6 cellular contexts compared by ENCODE assay signal in genomic region chr19:49514151-49514550, GRCh38. TPM values are rescaled to one million over a fixed set of nuclear protein-coding genes. Genes with fewer than 3 reads are reported as not detected.
DNase-seq lines count a peak whose midpoint lies in the region; ATAC-seq and TF ChIP-seq lines count a peak whose summit lies in the region.

No MANE protein-coding gene starts in this region.

- no peaks in the 10 kb centered on the region for H3K9me3 ChIP-seq in naive thymus-derived CD4-positive, alpha-beta T cell (ENCODE audit: control insufficient read depth in 2 of 3, low read length in 3 of 3)

- intact Hi-C loops in naive thymus-derived CD4-positive, alpha-beta T cell (cut with micrococcal nuclease): no loop called here

- POLR2A ChIA-PET in activated CD8-positive, alpha-beta T cell treated with anti-CD3 and anti-CD28 coated beads, Interleukin-2, amount 10 ng/mL, durations not matched to agents 7 days and 5 days (lab: Charles Lee): no interaction called here
- POLR2A ChIA-PET in naive thymus-derived CD4-positive, alpha-beta T cell (lab: Charles Lee): interaction anchor here (0.6 to 2.2 kb wide), 13 partner anchors 10 to 79 kb away, joined by 3 to 14 read pairs (median 5); partner anchors contain the start of genes NOSIP and RCN3

- H3K4me1 ChIP-seq in naive thymus-derived CD4-positive, alpha-beta T cell (ENCODE audit: control insufficient read depth in 2 of 2, insufficient read depth in 2 of 2, low read length in 2 of 2): peaks cover 11 to 40% of the 10 kb centered on the region in 2 donors

- H3K4me3 Mint-ChIP-seq in activated CD8-positive, alpha-beta T cell treated with anti-CD3 and anti-CD28 coated beads, Interleukin-2, amount 10 ng/mL, durations not matched to agents 7 days and 5 days: peak overlapping the region; percentile 74
- peak overlapping the region; percentile 84 to 95 (median 90) for H3K4me3 Mint-ChIP-seq in naive thymus-derived CD4-positive, alpha-beta T cell

- H3K27ac ChIP-seq in naive thymus-derived CD4-positive, alpha-beta T cell (ENCODE audit: low read depth, low read length): peak overlapping the region; percentile 81

- peak; percentile 4 for DNase-seq in GM20000 (ENCODE audit: low spot score)
- DNase-seq in activated CD8-positive, alpha-beta T cell treated with anti-CD3 and anti-CD28 coated beads, Interleukin-2, amount 10 ng/mL, durations not matched to agents 7 days and 5 days: no peak
- no peak for DNase-seq in naive thymus-derived CD4-positive, alpha-beta T cell
- DNase-seq in occipital lobe (lab: John Stamatoyannopoulos, UW): no peak
- no peak for DNase-seq in activated effector memory CD4-positive, alpha-beta T cell treated with anti-CD3 and anti-CD28 coated beads, Interleukin-2, amount 50 U/mL, for 16 hours
- DNase-seq in NCI-H524 (lab: John Stamatoyannopoulos, UW): no peak

- H3K36me3 ChIP-seq in naive thymus-derived CD4-positive, alpha-beta T cell (ENCODE audit: control insufficient read depth in 2 of 3, insufficient read depth in 3 of 3, low read length in 3 of 3): no peaks in the 10 kb centered on the region

- CTCF ChIA-PET in activated CD8-positive, alpha-beta T cell treated with anti-CD3 and anti-CD28 coated beads, Interleukin-2, amount 10 ng/mL, durations not matched to agents 7 days and 5 days (lab: Charles Lee): interaction anchor here (1.5 to 4.5 kb wide), 5 partner anchors 33 to 56 kb away, joined by 4 to 20 read pairs (median 5); no protein-coding TSS in a partner anchor
- CTCF ChIA-PET in naive thymus-derived CD4-positive, alpha-beta T cell (lab: Charles Lee): interaction anchor here (0.6 to 3.3 kb wide), 6 partner anchors 9 to 56 kb away, joined by 3 to 26 read pairs (median 6); no protein-coding TSS in a partner anchor

- TF ChIP-seq CTCF in GM20000 (IDR thresholded peaks at IDR 0.05; ENCODE audit: extremely low read depth, missing control alignments): no peak

- H3K27ac Mint-ChIP-seq in activated CD8-positive, alpha-beta T cell treated with anti-CD3 and anti-CD28 coated beads, Interleukin-2, amount 10 ng/mL, durations not matched to agents 7 days and 5 days: no peak overlapping the region
- H3K27ac Mint-ChIP-seq in naive thymus-derived CD4-positive, alpha-beta T cell: peak overlapping the region in 3 of 9 donors; percentile 87 to 92 (median 92)

- peaks cover 28% of the 10 kb centered on the region for H3K4me1 Mint-ChIP-seq in activated CD8-positive, alpha-beta T cell treated with anti-CD3 and anti-CD28 coated beads, Interleukin-2, amount 10 ng/mL, durations not matched to agents 7 days and 5 days (ENCODE audit: low read depth)
- peaks cover 23 to 61% (median 41%) of the 10 kb centered on the region in 7 donors for H3K4me1 Mint-ChIP-seq in naive thymus-derived CD4-positive, alpha-beta T cell

- no peaks in the 10 kb centered on the region for H3K27me3 ChIP-seq in naive thymus-derived CD4-positive, alpha-beta T cell (ENCODE audit: control insufficient read depth in 2 of 2, insufficient read depth in 2 of 2, low read length in 2 of 2)

- H3K27me3 Mint-ChIP-seq in activated CD8-positive, alpha-beta T cell treated with anti-CD3 and anti-CD28 coated beads, Interleukin-2, amount 10 ng/mL, durations not matched to agents 7 days and 5 days (ENCODE audit: low read depth): no peaks in the 10 kb centered on the region
- peaks cover 0 to 13% (median 0%) of the 10 kb centered on the region in 5 donors for H3K27me3 Mint-ChIP-seq in naive thymus-derived CD4-positive, alpha-beta T cell

- H3K36me3 Mint-ChIP-seq in activated CD8-positive, alpha-beta T cell treated with anti-CD3 and anti-CD28 coated beads, Interleukin-2, amount 10 ng/mL, durations not matched to agents 7 days and 5 days (ENCODE audit: low read depth): no peaks in the 10 kb centered on the region
- H3K36me3 Mint-ChIP-seq in naive thymus-derived CD4-positive, alpha-beta T cell: peaks cover 0 to 8% (median 3%) of the 10 kb centered on the region in 5 donors

- no peak for ATAC-seq in activated CD8-positive, alpha-beta T cell treated with anti-CD3 and anti-CD28 coated beads, Interleukin-2, amount 10 ng/mL, durations not matched to agents 7 days and 5 days
- no peak for ATAC-seq in naive thymus-derived CD4-positive, alpha-beta T cell

- H3K9me3 Mint-ChIP-seq in activated CD8-positive, alpha-beta T cell treated with anti-CD3 and anti-CD28 coated beads, Interleukin-2, amount 10 ng/mL, durations not matched to agents 7 days and 5 days (ENCODE audit: insufficient read depth): no peaks in the 10 kb centered on the region
- H3K9me3 Mint-ChIP-seq in naive thymus-derived CD4-positive, alpha-beta T cell: no peaks in the 10 kb centered on the region

- peak overlapping the region; percentile 61 for H3K4me3 ChIP-seq in naive thymus-derived CD4-positive, alpha-beta T cell (ENCODE audit: low read length)

RNA-seq across cellular contexts. Expression of gene FCGRT, which starts 1.7 kb away (rescaled TPM):
- total RNA-seq in activated CD8-positive, alpha-beta T cell treated with anti-CD3 and anti-CD28 coated beads, Interleukin-2, amount 10 ng/mL, durations not matched to agents 7 days and 5 days: 1 to 10 TPM; 7.5 to 8.4 TPM
- 100 to 1,000 TPM in 1 of 5 experiments, 10 to 100 TPM in 3, 1 to 10 TPM in 1; 8.2 to 177 (median 47.5) TPM for total RNA-seq in naive thymus-derived CD4-positive, alpha-beta T cell
- 100 to 1,000 TPM; 117 to 129 TPM for polyA plus RNA-seq in naive thymus-derived CD4-positive, alpha-beta T cell
- total RNA-seq in occipital lobe: 12.9 TPM

RNA-seq across cellular contexts. Expression of gene RCN3, which starts 13.7 kb away (rescaled TPM):
- total RNA-seq in activated CD8-positive, alpha-beta T cell treated with anti-CD3 and anti-CD28 coated beads, Interleukin-2, amount 10 ng/mL, durations not matched to agents 7 days and 5 days: 1 to 10 TPM; 1.9 to 2.8 TPM
- total RNA-seq in naive thymus-derived CD4-positive, alpha-beta T cell: 10 to 100 TPM in 1 of 5 experiments, 1 to 10 TPM in 4; 1.9 to 14.5 (median 3.5) TPM
- polyA plus RNA-seq in naive thymus-derived CD4-positive, alpha-beta T cell: 10 to 100 TPM in 1 of 2 donors, 1 to 10 TPM in 1; 6.9 to 12.3 TPM
- total RNA-seq in occipital lobe: 2.3 TPM

RNA-seq across cellular contexts. Expression of gene RPS11, which starts 17.9 kb away (rescaled TPM):
- 1,000 to 10,000 TPM; 2,117 to 2,361 TPM for total RNA-seq in activated CD8-positive, alpha-beta T cell treated with anti-CD3 and anti-CD28 coated beads, Interleukin-2, amount 10 ng/mL, durations not matched to agents 7 days and 5 days
- total RNA-seq in naive thymus-derived CD4-positive, alpha-beta T cell: 1,000 to 10,000 TPM; 2,065 to 3,362 (median 2,972) TPM
- polyA plus RNA-seq in naive thymus-derived CD4-positive, alpha-beta T cell: 1,000 to 10,000 TPM; 2,125 to 2,254 TPM
- total RNA-seq in occipital lobe: 3,859 TPM

RNA-seq across cellular contexts. Expression of gene RPL13A, which starts 26.7 kb away (rescaled TPM):
- 1,000 to 10,000 TPM; 1,992 to 2,019 TPM for total RNA-seq in activated CD8-positive, alpha-beta T cell treated with anti-CD3 and anti-CD28 coated beads, Interleukin-2, amount 10 ng/mL, durations not matched to agents 7 days and 5 days
- 1,000 to 10,000 TPM; 2,467 to 6,044 (median 5,762) TPM for total RNA-seq in naive thymus-derived CD4-positive, alpha-beta T cell
- polyA plus RNA-seq in naive thymus-derived CD4-positive, alpha-beta T cell: 1,000 to 10,000 TPM; 3,356 to 4,438 TPM
- 2,203 TPM for total RNA-seq in occipital lobe

RNA-seq across cellular contexts. Expression of gene FLT3LG, which starts 40.1 kb away (rescaled TPM):
- 100 to 1,000 TPM; 280 to 297 TPM for total RNA-seq in activated CD8-positive, alpha-beta T cell treated with anti-CD3 and anti-CD28 coated beads, Interleukin-2, amount 10 ng/mL, durations not matched to agents 7 days and 5 days
- 100 to 1,000 TPM in 3 of 5 experiments, 10 to 100 TPM in 2; 90.6 to 401 (median 280) TPM for total RNA-seq in naive thymus-derived CD4-positive, alpha-beta T cell
- 100 to 1,000 TPM; 148 to 168 TPM for polyA plus RNA-seq in naive thymus-derived CD4-positive, alpha-beta T cell
- total RNA-seq in occipital lobe: not detected
